Comparison of ENCODE assay signal across 18 cellular contexts in genomic region chr15:71748327-71748726, GRCh38.
DNase-seq lines count a peak whose midpoint lies in the region; ATAC-seq and TF ChIP-seq lines count a peak whose summit lies in the region.
"Had no signal": no experiment of that assay in that cellular context is flagged by ENCODE, and none has a peak within 500 bp of the region (broad histone marks: within the 10 kb centered on the region; RNA-seq: fewer than 3 reads in every experiment).

No MANE protein-coding gene starts in this region.

- peak overlapping the region in 10 of 11 experiments; percentile 3 to 67 (median 48); a peak in 15 of 22 replicates for H3K9ac ChIP-seq in BLaER1 treated with 17β-estradiol and CSF1 and Interleukin-3, amounts not matched to agents 10 nM and 100 nM
- H3K9ac ChIP-seq in IMR-90 (ENCODE audit: low read depth, low read length) = no peak overlapping the region

- ATAC-seq in IMR-90 (ENCODE audit: low read depth) (no peak), memory B cell (ENCODE audit: low read depth) (peak; percentile 24), GM19324 (IDR thresholded peaks at IDR 0.05; ENCODE audit: low FRiP score, unreplicated experiment) (no peak), HG03457 (IDR thresholded peaks at IDR 0.05; ENCODE audit: unreplicated experiment) (no peak), HG03378 (IDR thresholded peaks at IDR 0.05; ENCODE audit: unreplicated experiment) (no peak)
- ATAC-seq: activated naive CD4-positive, alpha-beta T cell treated with anti-CD3 and anti-CD28 coated beads, Interleukin-2, amount 50 U/mL, for 72 hours had no signal

- H2AK9ac ChIP-seq in IMR-90 (replicated peaks; ENCODE audit: low read depth, low read length, poor library complexity) = peak overlapping the region; percentile 5

- peaks cover 5% of the 10 kb centered on the region for H3K4me1 Mint-ChIP-seq in memory B cell

- no peak for TF ChIP-seq CTCF in IMR-90 (conservative IDR thresholded peaks at IDR 0.05; ENCODE audit: low read depth, low read length)

- no peaks in the 10 kb centered on the region for H3K36me3 Mint-ChIP-seq in memory B cell
- H3K36me3 Mint-ChIP-seq: activated naive CD4-positive, alpha-beta T cell treated with anti-CD3 and anti-CD28 coated beads, Interleukin-2, amount 50 U/mL, for 72 hours; IgD-negative memory B cell had no signal

- H2AFZ ChIP-seq in IMR-90 (replicated peaks; ENCODE audit: low read length, poor library complexity) = peak overlapping the region; percentile 43

- no peak overlapping the region for H3K56ac ChIP-seq in IMR-90 (ENCODE audit: extremely low read depth, insufficient read depth, low read length)

- no peaks in the 10 kb centered on the region for H3K9me3 Mint-ChIP-seq in memory B cell
- H3K9me3 Mint-ChIP-seq: activated naive CD4-positive, alpha-beta T cell treated with anti-CD3 and anti-CD28 coated beads, Interleukin-2, amount 50 U/mL, for 72 hours; IgD-negative memory B cell had no signal

- H3K4me2 ChIP-seq in BLaER1 treated with 17β-estradiol and CSF1 and Interleukin-3, amounts not matched to agents 10 nM and 100 nM = peak overlapping the region; percentile 75 to 95 (median 84)
- no peak overlapping the region for H3K4me2 ChIP-seq in IMR-90 (ENCODE audit: low read depth, low read length)

- H4K91ac ChIP-seq in IMR-90 (ENCODE audit: insufficient read depth, low read depth, low read length) = peak overlapping the region; percentile 85

- H3K79me1 ChIP-seq in IMR-90 (ENCODE audit: low read depth in 1 of 2, low read length in 2 of 2) = peaks cover 0 to 8% of the 10 kb centered on the region in 2 experiments; a peak in 2 of 4 replicates

- DNase-seq in IMR-90 = peak; percentile 42
- peak; percentile 90 for DNase-seq in astrocyte of the hippocampus (ENCODE audit: low read depth, low spot score)
- no peak for DNase-seq in memory B cell (ENCODE audit: low spot score in 2 of 2)
- no peak for DNase-seq in COLO829 (ENCODE audit: low spot score)
- DNase-seq: BE2C; dorsolateral prefrontal cortex; left lung; NCI-H2081; OCI-M1; stimulated activated CD4-positive, alpha-beta T cell treated with anti-CD3 and anti-CD28 coated beads, Interleukin-15, amount 100 ng/mL, for 24 hours; stimulated activated CD8-positive, alpha-beta memory T cell treated with anti-CD3 and anti-CD28 coated beads, Interleukin-4, amount 100 ng/mL, for 48 hours had no signal

- peaks cover 0 to 3% (median 0%) of the 10 kb centered on the region in 11 experiments; a peak in 2 of 22 replicates for H4K20me1 ChIP-seq in BLaER1 treated with 17β-estradiol and CSF1 and Interleukin-3, amounts not matched to agents 10 nM and 100 nM
- H4K20me1 ChIP-seq in IMR-90 (ENCODE audit: insufficient read depth, low read length) = peaks cover 11% of the 10 kb centered on the region; the same call in 1 of the 2 replicates

- no peak overlapping the region for H3K18ac ChIP-seq in IMR-90 (ENCODE audit: low read depth, low read length)

- no peak overlapping the region for H3K27ac Mint-ChIP-seq in memory B cell
- H3K27ac Mint-ChIP-seq: activated naive CD4-positive, alpha-beta T cell treated with anti-CD3 and anti-CD28 coated beads, Interleukin-2, amount 50 U/mL, for 72 hours; IgD-negative memory B cell had no signal

- no peak overlapping the region for H3K23ac ChIP-seq in IMR-90 (ENCODE audit: low read depth, low read length)

- CTCF ChIA-PET in IMR-90 (lab: Yijun Ruan, JAX) = interaction anchor here (0.5 to 0.6 kb wide), 2 partner anchors 19 to 201 kb away, joined by 3 to 5 read pairs; no protein-coding TSS in a partner anchor

- in situ Hi-C loops in IMR-90 (cut with MboI; ENCODE audit: low sequenced_read_pairs) = loop anchor here (5.0 kb wide), 1 partner anchor 409 kb away; no protein-coding TSS in a partner anchor

- no peaks in the 10 kb centered on the region for H3K9me3 ChIP-seq in BLaER1 treated with 17β-estradiol and CSF1 and Interleukin-3, amounts not matched to agents 10 nM and 100 nM (replicated peaks in 1 of 11)
- H3K9me3 ChIP-seq in IMR-90 (ENCODE audit: control insufficient read depth, insufficient read depth, low read length) = no peaks in the 10 kb centered on the region
- H3K9me3 ChIP-seq: BE2C, left lung, neutrophil had no signal

- intact Hi-C loops in IMR-90 (cut with micrococcal nuclease) = no loop called here

- peaks cover 39 to 73% (median 66%) of the 10 kb centered on the region in 10 experiments for H3K4me1 ChIP-seq in BLaER1 treated with 17β-estradiol and CSF1 and Interleukin-3, amounts not matched to agents 10 nM and 100 nM
- peaks cover 13% of the 10 kb centered on the region for H3K4me1 ChIP-seq in IMR-90 (ENCODE audit: control insufficient read depth, insufficient read depth, low read length)
- H3K4me1 ChIP-seq: BE2C had no signal

- peak overlapping the region; percentile 94 for H2AK5ac ChIP-seq in IMR-90 (ENCODE audit: low read depth, low read length)

- H3K27ac ChIP-seq in BLaER1 treated with 17β-estradiol and CSF1 and Interleukin-3, amounts not matched to agents 10 nM and 100 nM = peak overlapping the region in 10 of 11 experiments; percentile 39 to 83 (median 68); a peak in 21 of 22 replicates
- H3K27ac ChIP-seq in IMR-90 (ENCODE audit: insufficient read depth, low read length) = peak overlapping the region; percentile 6; the same call in 1 of the 2 replicates
- H3K27ac ChIP-seq: dorsolateral prefrontal cortex, left lung, neutrophil had no signal

- no peak for TF ChIP-seq RAD21 in IMR-90 (IDR thresholded peaks at IDR 0.05; ENCODE audit: low read length)

- H3K4me3 ChIP-seq in BLaER1 treated with 17β-estradiol and CSF1 and Interleukin-3, amounts not matched to agents 10 nM and 100 nM = peak overlapping the region; percentile 6 to 57 (median 24); a peak in 10 of 20 replicates
- no peak overlapping the region for H3K4me3 ChIP-seq in IMR-90 (ENCODE audit: insufficient read depth, low read depth, low read length)
- H3K4me3 ChIP-seq: dorsolateral prefrontal cortex, left lung had no signal

- H3K27me3 Mint-ChIP-seq in memory B cell = no peaks in the 10 kb centered on the region

- TF ChIP-seq POLR2A in IMR-90 (IDR thresholded peaks at IDR 0.05; ENCODE audit: low read depth, low read length) = no peak

- no peaks in the 10 kb centered on the region for H3K36me3 ChIP-seq in BLaER1 treated with 17β-estradiol and CSF1 and Interleukin-3, amounts not matched to agents 10 nM and 100 nM
- H3K36me3 ChIP-seq in IMR-90 (ENCODE audit: control insufficient read depth, insufficient read depth, low read length) = peaks cover 31% of the 10 kb centered on the region
- H3K36me3 ChIP-seq: BE2C, left lung, neutrophil had no signal

- H3K27me3 ChIP-seq in BLaER1 treated with 17β-estradiol and CSF1 and Interleukin-3, amounts not matched to agents 10 nM and 100 nM = no peaks in the 10 kb centered on the region
- no peaks in the 10 kb centered on the region for H3K27me3 ChIP-seq in IMR-90 (ENCODE audit: control insufficient read depth, insufficient read depth, low read length)
- H3K27me3 ChIP-seq: BE2C, dorsolateral prefrontal cortex, left lung had no signal

- dilution Hi-C loops in IMR-90 (cut with HindIII; ENCODE audit: low sequenced_read_pairs, unreplicated experiment) = no loop called here

- peak overlapping the region; percentile 31 for H2BK5ac ChIP-seq in IMR-90 (ENCODE audit: low read depth, low read length, poor library complexity, severe bottlenecking)

- peak overlapping the region; percentile 51; the same call in 1 of the 2 replicates for H3K14ac ChIP-seq in IMR-90 (replicated peaks; ENCODE audit: low read depth, low read length)

- H4K8ac ChIP-seq in IMR-90 (ENCODE audit: low read depth in 2 of 2, low read length in 2 of 2) = peak overlapping the region in 1 of 2 experiments; percentile 30; a peak in 1 of 4 replicates

- WGBS in IMR-90 (ENCODE audit: extremely low coverage in 2 of 2, insufficient read length in 1 of 2), 2 experiments = 78% methylated on average over 3 of the region's 16 CpGs; no CpG with 5 or more reads in 1 of the 2 experiments

- peak overlapping the region; percentile 86 for H2BK20ac ChIP-seq in IMR-90 (ENCODE audit: low read depth, low read length)

- POLR2A ChIA-PET in IMR-90 (lab: Charles Lee; ENCODE audit: unreplicated experiment) = no interaction called here

- no TSS peak for BruUV-seq in IMR-90 (replicated peaks; lab: Mats Ljungman, UMichigan)

- H2BK120ac ChIP-seq in IMR-90 (ENCODE audit: low read depth, low read length) = peak overlapping the region; percentile 84

- peak overlapping the region; percentile 75 for H3K4ac ChIP-seq in IMR-90 (ENCODE audit: low read depth, low read length)

- peak overlapping the region; percentile 72; the same call in 1 of the 3 replicates for H2BK15ac ChIP-seq in IMR-90 (ENCODE audit: low read depth, low read length)

- H3K4me3 Mint-ChIP-seq in memory B cell = no peak overlapping the region
- H3K4me3 Mint-ChIP-seq: IgD-negative memory B cell had no signal

- no peak overlapping the region for H4K5ac ChIP-seq in IMR-90 (ENCODE audit: low read depth, low read length)

- H3K9me1 ChIP-seq in IMR-90 (ENCODE audit: insufficient read depth, low read length) = peaks cover 13% of the 10 kb centered on the region

TF ChIP-seq in IMR-90, 13 proteins besides CTCF, POLR2A, EP300 and RAD21 (continues in another document):
- TF ChIP-seq MAFK (IDR thresholded peaks at IDR 0.05; ENCODE audit: low read depth, low read length) (no peak), MAZ (IDR thresholded peaks at IDR 0.05; ENCODE audit: borderline replicate concordance, low read depth, low read length) (no peak), CHD1 (IDR thresholded peaks at IDR 0.05; ENCODE audit: low read depth, low read length) (no peak), NFE2L2 (IDR thresholded peaks at IDR 0.05; ENCODE audit: low read depth, low read length) (no peak), USF2 (IDR thresholded peaks at IDR 0.05; ENCODE audit: low read depth, low read length) (no peak), ELK1 (IDR thresholded peaks at IDR 0.05; ENCODE audit: borderline replicate concordance, low read depth, low read length) (no peak), BHLHE40 (IDR thresholded peaks at IDR 0.05; ENCODE audit: low read depth, low read length) (no peak), RFX5 (IDR thresholded peaks at IDR 0.05; ENCODE audit: low read depth, low read length) (no peak)

Comparison
In these comparisons a context has a peak if more than half of its experiments do, and no peak if none do; other contexts are left out.
1. DNase-seq: peak in IMR-90 (single experiment) and astrocyte of the hippocampus (single experiment); none in memory B cell (0 of 2) and COLO829 (single experiment).